In genomic region chr22:49381595-49382450, GRCh38 we compare ENCODE assay signal across 23 cellular contexts.
A peak's percentile ranks its signal among the peaks of the same experiment; 100 is the strongest.
DNase-seq lines count a peak whose midpoint lies in the region; ATAC-seq and TF ChIP-seq lines count a peak whose summit lies in the region.
"Had no signal": no experiment of that assay in that cellular context is flagged by ENCODE, and none has a peak within 500 bp of the region (broad histone marks: within the 10 kb centered on the region; RNA-seq: fewer than 3 reads in every experiment).

No MANE protein-coding gene starts in this region.

- intact Hi-C loops in transverse colon (cut with DNase I; ENCODE audit: low total_unique reads): no loop called here

- peak; percentile 46 for DNase-seq in G401 (ENCODE audit: low spot score)
- DNase-seq in left lobe of liver (ENCODE audit: low spot score): peak; percentile 27
- DNase-seq in transverse colon: no peak
- no peak for DNase-seq in activated T-cell treated with anti-CD3 and anti-CD28 coated beads, Interleukin-2, amount 50 U/mL, for 4 hours
- DNase-seq: activated CD4-positive, alpha-beta T cell treated with anti-CD3 and anti-CD28 coated beads, Interleukin-2, amount 50 U/mL, for 48 hours; activated effector memory CD4-positive, alpha-beta T cell treated with Interleukin-2 at 50 U/mL for 16 hours; activated T-cell treated with anti-CD3 and anti-CD28 coated beads for 4 hours; anterior cingulate cortex; HFFc6; left colon; naive thymus-derived CD4-positive, alpha-beta T cell; NCI-H2171 treated with DMSO at 0.1 percent for 48 hours; NCI-H526; nucleus accumbens; stimulated activated naive CD8-positive, alpha-beta T cell treated with anti-CD3 and anti-CD28 coated beads, Interleukin-15, amount 100 ng/mL, for 72 hours had no signal

- H3K36me3 Mint-ChIP-seq in stimulated activated memory B cell treated with anti-CD40 and anti-IgM and Interleukin-4, amounts not matched to agents 10 μg/mL and 1 μg/mL and 100 μg/mL, for 72 hours: no peaks in the 10 kb centered on the region
- no peaks in the 10 kb centered on the region for H3K36me3 Mint-ChIP-seq in activated T-cell treated with anti-CD3 and anti-CD28 coated beads, Interleukin-2, amount 50 U/mL, for 4 hours (ENCODE audit: insufficient read depth)
- H3K36me3 Mint-ChIP-seq: naive thymus-derived CD4-positive, alpha-beta T cell had no signal

- H3K79me2 ChIP-seq in OCI-LY1 (ENCODE audit: insufficient read depth, low read length): no peaks in the 10 kb centered on the region
- H3K79me2 ChIP-seq: hepatocyte had no signal

- peaks cover 25% of the 10 kb centered on the region for H3K4me1 Mint-ChIP-seq in stimulated activated memory B cell treated with anti-CD40 and anti-IgM and Interleukin-4, amounts not matched to agents 10 μg/mL and 1 μg/mL and 100 μg/mL, for 72 hours
- H3K4me1 Mint-ChIP-seq in activated T-cell treated with anti-CD3 and anti-CD28 coated beads, Interleukin-2, amount 50 U/mL, for 4 hours (ENCODE audit: low read depth): no peaks in the 10 kb centered on the region
- H3K4me1 Mint-ChIP-seq: naive thymus-derived CD4-positive, alpha-beta T cell; stimulated activated naive CD8-positive, alpha-beta T cell treated with anti-CD3 and anti-CD28 coated beads, Interleukin-15, amount 100 ng/mL, for 72 hours had no signal

- peaks cover 7% of the 10 kb centered on the region for H3K4me1 ChIP-seq in OCI-LY1 (ENCODE audit: insufficient read depth, low read length, severe bottlenecking)
- H3K4me1 ChIP-seq in transverse colon: no peaks in the 10 kb centered on the region
- H3K4me1 ChIP-seq: tibial artery had no signal

- no peak overlapping the region for H3K4me3 Mint-ChIP-seq in stimulated activated memory B cell treated with anti-CD40 and anti-IgM and Interleukin-4, amounts not matched to agents 10 μg/mL and 1 μg/mL and 100 μg/mL, for 72 hours
- H3K4me3 Mint-ChIP-seq in activated T-cell treated with anti-CD3 and anti-CD28 coated beads, Interleukin-2, amount 50 U/mL, for 4 hours: no peak overlapping the region
- H3K4me3 Mint-ChIP-seq: activated naive CD8-positive, alpha-beta T cell; HFFc6; stimulated activated naive CD8-positive, alpha-beta T cell treated with anti-CD3 and anti-CD28 coated beads, Interleukin-15, amount 100 ng/mL, for 72 hours had no signal

- in situ Hi-C loops in G401 (cut with HindIII; ENCODE audit: low sequenced_read_pairs): no loop called here
- in situ Hi-C loops in transverse colon (cut with MboI; ENCODE audit: low pct_ligation_motif_present in 1 of 4, low pct_unique_long_range_greater_than_20kb in 1 of 4, low sequenced_read_pairs in 3 of 4): no loop called here

- TF ChIP-seq POLR2A in transverse colon (IDR thresholded peaks at IDR 0.05): no peak

- H3K27ac Mint-ChIP-seq in stimulated activated memory B cell treated with anti-CD40 and anti-IgM and Interleukin-4, amounts not matched to agents 10 μg/mL and 1 μg/mL and 100 μg/mL, for 72 hours: peak overlapping the region; percentile 44
- H3K27ac Mint-ChIP-seq: activated naive CD8-positive, alpha-beta T cell; HFFc6; naive thymus-derived CD4-positive, alpha-beta T cell had no signal

- H3K9ac ChIP-seq in OCI-LY1 (ENCODE audit: low read length): no peak overlapping the region

- no peak overlapping the region for H2AFZ ChIP-seq in OCI-LY1 (ENCODE audit: low read length)
- H2AFZ ChIP-seq: hepatocyte had no signal

- ATAC-seq in left lobe of liver: no peak
- no peak for ATAC-seq in stimulated activated memory B cell treated with anti-CD40 and anti-IgM and Interleukin-4, amounts not matched to agents 10 μg/mL and 1 μg/mL and 100 μg/mL, for 72 hours
- ATAC-seq in activated T-cell treated with anti-CD3 and anti-CD28 coated beads, Interleukin-2, amount 50 U/mL, for 4 hours: no peak
- ATAC-seq in GM21737 (IDR thresholded peaks at IDR 0.05; ENCODE audit: unreplicated experiment): no peak
- ATAC-seq: activated CD4-positive, CD25-positive, alpha-beta regulatory T cell treated with anti-CD3 and anti-CD28 coated beads, Interleukin-2, amount 50 U/mL, for 24 hours; HepG2; left colon; naive thymus-derived CD4-positive, alpha-beta T cell; stimulated activated naive CD8-positive, alpha-beta T cell treated with anti-CD3 and anti-CD28 coated beads, Interleukin-15, amount 100 ng/mL, for 72 hours had no signal

- peaks cover 7% of the 10 kb centered on the region; the same call in 1 of the 2 replicates for H3K9me3 ChIP-seq in OCI-LY1 (ENCODE audit: low read length)
- no peaks in the 10 kb centered on the region for H3K9me3 ChIP-seq in transverse colon
- H3K9me3 ChIP-seq: tibial artery had no signal

- H4K20me1 ChIP-seq in OCI-LY1 (ENCODE audit: insufficient read depth, low read length): no peaks in the 10 kb centered on the region

- H3F3A ChIP-seq in OCI-LY1 (ENCODE audit: insufficient read depth, low read length): no peaks in the 10 kb centered on the region

- no peaks in the 10 kb centered on the region for H3K27me3 Mint-ChIP-seq in stimulated activated memory B cell treated with anti-CD40 and anti-IgM and Interleukin-4, amounts not matched to agents 10 μg/mL and 1 μg/mL and 100 μg/mL, for 72 hours
- peaks cover 35% of the 10 kb centered on the region for H3K27me3 Mint-ChIP-seq in activated T-cell treated with anti-CD3 and anti-CD28 coated beads, Interleukin-2, amount 50 U/mL, for 4 hours (ENCODE audit: low read depth)

- H3K4me2 ChIP-seq in OCI-LY1 (ENCODE audit: low read length): no peak overlapping the region
- H3K4me2 ChIP-seq: hepatocyte had no signal

- no peaks in the 10 kb centered on the region for H3K36me3 ChIP-seq in OCI-LY1 (ENCODE audit: insufficient read depth, low read length)
- no peaks in the 10 kb centered on the region for H3K36me3 ChIP-seq in transverse colon
- H3K36me3 ChIP-seq: tibial artery had no signal

- no peaks in the 10 kb centered on the region for H3K9me2 ChIP-seq in OCI-LY1 (ENCODE audit: low read depth, low read length)

- H3K27me3 ChIP-seq in OCI-LY1 (ENCODE audit: insufficient read depth, low read length): no peaks in the 10 kb centered on the region
- H3K27me3 ChIP-seq in transverse colon: peaks cover 4% of the 10 kb centered on the region
- H3K27me3 ChIP-seq: hepatocyte had no signal

- TF ChIP-seq EP300 in transverse colon (IDR thresholded peaks at IDR 0.05; ENCODE audit: low read depth): no peak

- H3K4me3 ChIP-seq in OCI-LY1 (ENCODE audit: low read depth, low read length, poor library complexity, severe bottlenecking): no peak overlapping the region
- H3K4me3 ChIP-seq in transverse colon: no peak overlapping the region
- H3K4me3 ChIP-seq: hepatocyte, tibial artery had no signal

- H3K9me3 Mint-ChIP-seq in stimulated activated memory B cell treated with anti-CD40 and anti-IgM and Interleukin-4, amounts not matched to agents 10 μg/mL and 1 μg/mL and 100 μg/mL, for 72 hours: peaks cover 23% of the 10 kb centered on the region
- H3K9me3 Mint-ChIP-seq in activated T-cell treated with anti-CD3 and anti-CD28 coated beads, Interleukin-2, amount 50 U/mL, for 4 hours: peaks cover 4% of the 10 kb centered on the region
- H3K9me3 Mint-ChIP-seq: stimulated activated naive CD8-positive, alpha-beta T cell treated with anti-CD3 and anti-CD28 coated beads, Interleukin-15, amount 100 ng/mL, for 72 hours had no signal

- H3K27ac ChIP-seq in OCI-LY1 (ENCODE audit: low read depth, low read length, poor library complexity, severe bottlenecking) (peak overlapping the region; percentile 80), transverse colon (no peak overlapping the region)
- H3K27ac ChIP-seq: hepatocyte, tibial artery had no signal

- 48 to 49% methylated on average over 6 to 18 of the region's 18 CpGs for WGBS in transverse colon (ENCODE audit: low coverage in 1 of 2), 2 donors

- TF ChIP-seq CTCF in OCI-LY1 (IDR thresholded peaks at IDR 0.05; ENCODE audit: low read length) (no peak), transverse colon (IDR thresholded peaks at IDR 0.05) (no peak)

Comparison
In these comparisons a context has a peak if more than half of its experiments do, and no peak if none do; other contexts are left out.
1. DNase-seq: peak in G401 (single experiment) and left lobe of liver (single experiment); none in transverse colon (single experiment) and activated T-cell treated with anti-CD3 and anti-CD28 coated beads, Interleukin-2, amount 50 U/mL, for 4 hours (single experiment).